ENCODE assay signal across 8 cellular contexts in genomic region chr4:53702334-53703266, GRCh38.
DNase-seq lines count a peak whose midpoint lies in the region; ATAC-seq and TF ChIP-seq lines count a peak whose summit lies in the region.

No MANE protein-coding gene starts in this region.

- TF ChIP-seq RAD21 in HCT116 (IDR thresholded peaks at IDR 0.05; ENCODE audit: low read depth): no peak

- H3K4me1 Mint-ChIP-seq in activated T-cell treated with anti-CD3 and anti-CD28 coated beads, Interleukin-2, amount 50 U/mL, for 4 hours (ENCODE audit: low read depth): peaks cover 6% of the 10 kb centered on the region

- RAD21 ChIA-PET in HCT116 (lab: Charles Lee; ENCODE audit: low non-redundant PET in 1 of 2, low total read pairs in 2 of 2, uncharacterized antibody in 2 of 2, unreplicated experiment in 2 of 2): interaction anchor here in 1 of 2 experiments (1.5 kb wide), 1 partner anchor 532 kb away, joined by 5 read pairs; no protein-coding TSS in a partner anchor

- no peaks in the 10 kb centered on the region for H3F3A ChIP-seq in Loucy (ENCODE audit: low read depth)

- H3K9ac ChIP-seq in HCT116 (ENCODE audit: low read length) (no peak overlapping the region), Loucy (ENCODE audit: low read depth, low read length, poor library complexity, severe bottlenecking) (no peak overlapping the region)

- no peaks in the 10 kb centered on the region for H3K36me3 Mint-ChIP-seq in activated T-cell treated with anti-CD3 and anti-CD28 coated beads, Interleukin-2, amount 50 U/mL, for 4 hours (ENCODE audit: insufficient read depth)

- peak; percentile 23 to 52 for ATAC-seq in activated T-cell treated with anti-CD3 and anti-CD28 coated beads, Interleukin-2, amount 50 U/mL, for 4 hours
- ATAC-seq in HCT116: peak; percentile 75
- ATAC-seq in mucosa of descending colon: peak; percentile 92
- ATAC-seq in upper lobe of right lung: peak; percentile 90

- H3K4me1 ChIP-seq in HCT116 (ENCODE audit: control insufficient read depth in 1 of 2, insufficient read depth in 2 of 2, low read length in 2 of 2) (peaks cover 12 to 15% of the 10 kb centered on the region in 2 experiments), Loucy (ENCODE audit: insufficient read depth, low read length, poor library complexity, severe bottlenecking) (peaks cover 16% of the 10 kb centered on the region), SJSA1 (replicated peaks) (peaks cover 21% of the 10 kb centered on the region), mucosa of descending colon (ENCODE audit: low read depth) (peaks cover 13% of the 10 kb centered on the region), upper lobe of right lung (peaks cover 19% of the 10 kb centered on the region)

- H4K20me1 ChIP-seq in HCT116 (ENCODE audit: insufficient read depth) (no peaks in the 10 kb centered on the region), Loucy (ENCODE audit: insufficient read depth, low read length, poor library complexity, severe bottlenecking) (no peaks in the 10 kb centered on the region)

- POLR2A ChIA-PET in HCT116 (lab: Charles Lee): interaction anchor here (1.5 kb wide), 1 partner anchor 14 kb away, joined by 3 read pairs; no protein-coding TSS in a partner anchor

- H3K36me3 ChIP-seq in HCT116 (ENCODE audit: control insufficient read depth in 1 of 2, insufficient read depth in 2 of 2, low read length in 2 of 2) (no peaks in the 10 kb centered on the region), Loucy (ENCODE audit: insufficient read depth, low read length) (no peaks in the 10 kb centered on the region), SJSA1 (no peaks in the 10 kb centered on the region), mucosa of descending colon (ENCODE audit: low read depth) (no peaks in the 10 kb centered on the region), upper lobe of right lung (no peaks in the 10 kb centered on the region)

- H3K27me3 Mint-ChIP-seq in activated T-cell treated with anti-CD3 and anti-CD28 coated beads, Interleukin-2, amount 50 U/mL, for 4 hours (ENCODE audit: low read depth): peaks cover 5% of the 10 kb centered on the region

- H3K4me2 ChIP-seq in HCT116 (ENCODE audit: low read length) (peak overlapping the region; percentile 75), Loucy (ENCODE audit: low read depth, low read length, poor library complexity, severe bottlenecking) (peak overlapping the region; percentile 14)

- H3K9me3 ChIP-seq in HCT116 (ENCODE audit: control insufficient read depth in 1 of 2, insufficient read depth in 1 of 2, low read depth in 1 of 2, low read length in 2 of 2) (no peaks in the 10 kb centered on the region), Loucy (ENCODE audit: insufficient read depth, low read depth, low read length) (no peaks in the 10 kb centered on the region), SJSA1 (replicated peaks) (no peaks in the 10 kb centered on the region), mucosa of descending colon (no peaks in the 10 kb centered on the region), upper lobe of right lung (no peaks in the 10 kb centered on the region)

- no TSS peak for BruUV-seq in HCT116 (replicated peaks; lab: Mats Ljungman, UMichigan)

- H3K4me3 ChIP-seq in HCT116 (replicated peaks in 1 of 2; ENCODE audit: low read depth in 1 of 2, low read length in 2 of 2): peak overlapping the region; percentile 21 to 38
- H3K4me3 ChIP-seq in Loucy (ENCODE audit: low read length, poor library complexity, severe bottlenecking): no peak overlapping the region
- peak overlapping the region; percentile 25 for H3K4me3 ChIP-seq in SJSA1
- no peak overlapping the region for H3K4me3 ChIP-seq in mucosa of descending colon
- H3K4me3 ChIP-seq in upper lobe of right lung: peak overlapping the region; percentile 8

- no peak for DNase-seq in activated T-cell treated with anti-CD3 and anti-CD28 coated beads, Interleukin-2, amount 50 U/mL, for 4 hours
- DNase-seq in activated T-cell treated with anti-CD3 and anti-CD28 coated beads, Interleukin-2, amount 50 U/mL, for 1 hour: no peak
- DNase-seq in HCT116 (ENCODE audit: low read depth, low spot score): no peak
- peak; percentile 92 to 93 for DNase-seq in SJSA1 (ENCODE audit: low read depth in 1 of 2, low spot score in 2 of 2)
- peak; percentile 47 for DNase-seq in epidermal melanocyte (ENCODE audit: insufficient read length, low spot score)
- DNase-seq in mucosa of descending colon: peak; percentile 84 to 85 (median 84)
- DNase-seq in upper lobe of right lung: peak; percentile 78

- TF ChIP-seq CTCF in HCT116 (IDR thresholded peaks at IDR 0.05 in 2 of 3, conservative IDR thresholded peaks at IDR 0.05 in 1 of 3; ENCODE audit: borderline replicate concordance in 1 of 3, insufficient read depth in 1 of 3, low read depth in 2 of 3, low read length in 2 of 3): peak in 1 of 3 experiments; percentile 22; a peak in 2 of 6 replicates
- no peak for TF ChIP-seq CTCF in Loucy (conservative IDR thresholded peaks at IDR 0.05; ENCODE audit: low read length)
- no peak for TF ChIP-seq CTCF in mucosa of descending colon (IDR thresholded peaks at IDR 0.05)
- TF ChIP-seq CTCF in upper lobe of right lung (IDR thresholded peaks at IDR 0.05): peak; percentile 12

- TF ChIP-seq POLR2A in HCT116 (IDR thresholded peaks at IDR 0.05; ENCODE audit: borderline replicate concordance, extremely low read depth, insufficient read depth, insufficient read length): no peak

- CTCF ChIA-PET in HCT116 (lab: Charles Lee): interaction anchor here (1.2 to 1.7 kb wide), 3 partner anchors 9 to 531 kb away, joined by 3 to 8 read pairs (median 7); no protein-coding TSS in a partner anchor

- intact Hi-C loops in HCT116 (cut with micrococcal nuclease): loop anchor here (10.0 kb wide), 1 partner anchor 688 kb away; no protein-coding TSS in a partner anchor
- intact Hi-C loops in mucosa of descending colon (cut with DNase I, micrococcal nuclease): loop anchor here in 1 of 2 donors (10.0 kb wide), 1 partner anchor 512 kb away; no protein-coding TSS in a partner anchor
- intact Hi-C loops in upper lobe of right lung (cut with DNase I): no loop called here

- no peak overlapping the region for H3K27ac ChIP-seq in HCT116 (ENCODE audit: low read depth, low read length)
- H3K27ac ChIP-seq in SJSA1: peak overlapping the region; percentile 51
- H3K27ac ChIP-seq in upper lobe of right lung: peak overlapping the region; percentile 76

- no peaks in the 10 kb centered on the region for H3K9me2 ChIP-seq in HCT116 (ENCODE audit: insufficient read depth)
- H3K9me2 ChIP-seq in Loucy (replicated peaks; ENCODE audit: low read depth, low read length): no peaks in the 10 kb centered on the region

- H3K4me3 Mint-ChIP-seq in activated T-cell treated with anti-CD3 and anti-CD28 coated beads, Interleukin-2, amount 50 U/mL, for 4 hours: peak overlapping the region; percentile 19

- H3K27me3 ChIP-seq in HCT116 (ENCODE audit: insufficient read depth, low read length) (no peaks in the 10 kb centered on the region; the same call in 1 of the 2 replicates), Loucy (ENCODE audit: insufficient read depth, low read length, poor library complexity, severe bottlenecking) (no peaks in the 10 kb centered on the region), SJSA1 (replicated peaks) (no peaks in the 10 kb centered on the region), upper lobe of right lung (no peaks in the 10 kb centered on the region)

- H3K79me2 ChIP-seq in HCT116 (ENCODE audit: insufficient read depth, low read length) (no peaks in the 10 kb centered on the region), Loucy (ENCODE audit: insufficient read depth, low read length) (no peaks in the 10 kb centered on the region)

- H2AFZ ChIP-seq in HCT116 (ENCODE audit: low read depth, low read length, poor library complexity, severe bottlenecking): peak overlapping the region; percentile 85
- peak overlapping the region; percentile 24; the same call in 1 of the 2 replicates for H2AFZ ChIP-seq in Loucy (ENCODE audit: low read length)

- no peaks in the 10 kb centered on the region for H3K9me3 Mint-ChIP-seq in activated T-cell treated with anti-CD3 and anti-CD28 coated beads, Interleukin-2, amount 50 U/mL, for 4 hours

TF ChIP-seq in HCT116, 20 proteins besides CTCF, POLR2A, EP300 and RAD21:
- TF ChIP-seq POLR2AphosphoS5 (IDR thresholded peaks at IDR 0.05; ENCODE audit: low read depth, low read length) (no peak), MAX (IDR thresholded peaks at IDR 0.05) (0 out of 2 replicates have a peak, but pooled peaks have one; percentile 28)

Comparison
In these comparisons a context has a peak if more than half of its experiments do, and no peak if none do; other contexts are left out.
1. ATAC-seq: peak in every context shown above with its lines; median percentile 92 in mucosa of descending colon; 90 in upper lobe of right lung; 75 in HCT116; 38 in activated T-cell treated with anti-CD3 and anti-CD28 coated beads, Interleukin-2, amount 50 U/mL, for 4 hours.
2. DNase-seq: peak in SJSA1 (2 of 2), epidermal melanocyte (single experiment), mucosa of descending colon (3 of 3) and upper lobe of right lung (single experiment); none in activated T-cell treated with anti-CD3 and anti-CD28 coated beads, Interleukin-2, amount 50 U/mL, for 4 hours (single experiment), activated T-cell treated with anti-CD3 and anti-CD28 coated beads, Interleukin-2, amount 50 U/mL, for 1 hour (single experiment) and HCT116 (single experiment).
3. H3K4me3 ChIP-seq: peak in HCT116 (2 of 2), SJSA1 (single experiment) and upper lobe of right lung (single experiment); none in Loucy (single experiment) and mucosa of descending colon (single experiment).